20 cellular contexts compared by ENCODE assay signal in genomic region chr16:17403859-17404545, GRCh38.
DNase-seq lines count a peak whose midpoint lies in the region; ATAC-seq and TF ChIP-seq lines count a peak whose summit lies in the region.
"Had no signal": no experiment of that assay in that cellular context is flagged by ENCODE, and none has a peak within 500 bp of the region (broad histone marks: within the 10 kb centered on the region; RNA-seq: fewer than 3 reads in every experiment).

No MANE protein-coding gene starts in this region.

- H3K27ac Mint-ChIP-seq in stimulated activated naive CD8-positive, alpha-beta T cell treated with anti-CD3 and anti-CD28 coated beads, Interleukin-15, amount 100 ng/mL, for 72 hours, result peak overlapping the region in 1 of 2 donors; percentile 19
- H3K27ac Mint-ChIP-seq: activated naive CD8-positive, alpha-beta T cell treated with anti-CD3 and anti-CD28 coated beads, Interleukin-2, amount 50 U/mL, for 24 hours; T-helper 1 cell treated with Interleukin-12 subunit alpha and Interleukin-12 subunit beta and Interleukin-4 antibody, amounts not matched to agents 30 μg/mL and 1 μg/mL, for 36 hours had no signal

- no peaks in the 10 kb centered on the region for H3K36me3 ChIP-seq in adrenal gland (replicated peaks in 1 of 2)
- H3K36me3 ChIP-seq in tibial nerve, result no peaks in the 10 kb centered on the region
- H3K36me3 ChIP-seq: colonic mucosa, thyroid gland had no signal

- DNase-seq in cardiac septum (ENCODE audit: low spot score) (peak; percentile 47), Right ventricle myocardium superior (no peak), adrenal gland (no peak), tibial nerve (ENCODE audit: low spot score in 2 of 2) (no peak), omental fat pad (ENCODE audit: low spot score) (no peak), HEK293T (ENCODE audit: extremely low spot score) (no peak)
- DNase-seq in stimulated activated naive CD8-positive, alpha-beta T cell treated with anti-CD3 and anti-CD28 coated beads, Interleukin-15, amount 100 ng/mL, for 72 hours, result no peak
- DNase-seq: activated naive CD8-positive, alpha-beta T cell treated with anti-CD3 and anti-CD28 coated beads, Interleukin-2, amount 50 U/mL, for 24 hours; activated T-cell treated with anti-CD3 and anti-CD28 coated beads for 4 hours; Calu3; colonic mucosa; NCI-H2081; NCI-H748 treated with DMSO at 0.1 percent for 48 hours; thyroid gland had no signal

- no peaks in the 10 kb centered on the region for H3K27me3 Mint-ChIP-seq in stimulated activated naive CD8-positive, alpha-beta T cell treated with anti-CD3 and anti-CD28 coated beads, Interleukin-15, amount 100 ng/mL, for 72 hours
- H3K27me3 Mint-ChIP-seq: activated naive CD8-positive, alpha-beta T cell treated with anti-CD3 and anti-CD28 coated beads, Interleukin-2, amount 50 U/mL, for 24 hours had no signal

- H3K27ac ChIP-seq in adrenal gland (peak overlapping the region in 4 of 5 donors; percentile 85 to 97 (median 95)), layer of hippocampus (ENCODE audit: low read depth, low read length) (peak overlapping the region; percentile 96), tibial nerve (peak overlapping the region; percentile 71 to 93 (median 84))
- H3K27ac ChIP-seq: colonic mucosa, RWPE1 had no signal

- POLR2A ChIA-PET in HEK293T (lab: Yijun Ruan, JAX), result no interaction called here

- H3K27me3 ChIP-seq in adrenal gland, result no peaks in the 10 kb centered on the region
- no peaks in the 10 kb centered on the region for H3K27me3 ChIP-seq in layer of hippocampus (ENCODE audit: control insufficient read depth, insufficient read depth, low read length)
- no peaks in the 10 kb centered on the region for H3K27me3 ChIP-seq in tibial nerve
- H3K27me3 ChIP-seq: colonic mucosa, thyroid gland had no signal

- TF ChIP-seq CTCF in adrenal gland (IDR thresholded peaks at IDR 0.05) (no peak), tibial nerve (IDR thresholded peaks at IDR 0.05) (no peak), omental fat pad (IDR thresholded peaks at IDR 0.05) (no peak)

- ATAC-seq in Right ventricle myocardium superior (ENCODE audit: poor library complexity), result no peak
- no peak for ATAC-seq in omental fat pad (ENCODE audit: low FRiP score)
- no peak for ATAC-seq in stimulated activated naive CD8-positive, alpha-beta T cell treated with anti-CD3 and anti-CD28 coated beads, Interleukin-15, amount 100 ng/mL, for 72 hours
- ATAC-seq: activated CD4-positive, CD25-positive, alpha-beta regulatory T cell treated with anti-CD3 and anti-CD28 coated beads, Interleukin-2, amount 50 U/mL, for 24 hours; activated naive CD8-positive, alpha-beta T cell treated with anti-CD3 and anti-CD28 coated beads, Interleukin-2, amount 50 U/mL, for 24 hours; esophagus mucosa; left colon had no signal

- peaks cover 12 to 22% of the 10 kb centered on the region in 2 donors for H3K4me1 ChIP-seq in adrenal gland (replicated peaks in 1 of 2)
- peaks cover 0 to 57% (median 30%) of the 10 kb centered on the region in 4 donors for H3K4me1 ChIP-seq in tibial nerve
- H3K4me1 ChIP-seq: colonic mucosa had no signal

- peaks cover 26% of the 10 kb centered on the region for H3K4me1 Mint-ChIP-seq in stimulated activated naive CD8-positive, alpha-beta T cell treated with anti-CD3 and anti-CD28 coated beads, Interleukin-15, amount 100 ng/mL, for 72 hours

- H3K9me3 ChIP-seq in adrenal gland (replicated peaks in 1 of 3) (no peaks in the 10 kb centered on the region), tibial nerve (no peaks in the 10 kb centered on the region)
- H3K9me3 ChIP-seq: colonic mucosa, thyroid gland had no signal

- H3K9me3 Mint-ChIP-seq in stimulated activated naive CD8-positive, alpha-beta T cell treated with anti-CD3 and anti-CD28 coated beads, Interleukin-15, amount 100 ng/mL, for 72 hours, result peaks cover 0 to 7% of the 10 kb centered on the region in 2 donors
- H3K9me3 Mint-ChIP-seq: activated naive CD8-positive, alpha-beta T cell treated with anti-CD3 and anti-CD28 coated beads, Interleukin-2, amount 50 U/mL, for 24 hours; T-helper 1 cell treated with Interleukin-12 subunit alpha and Interleukin-12 subunit beta and Interleukin-4 antibody, amounts not matched to agents 30 μg/mL and 1 μg/mL, for 36 hours had no signal

- no peak overlapping the region for H3K4me3 Mint-ChIP-seq in stimulated activated naive CD8-positive, alpha-beta T cell treated with anti-CD3 and anti-CD28 coated beads, Interleukin-15, amount 100 ng/mL, for 72 hours
- H3K4me3 Mint-ChIP-seq: activated naive CD8-positive, alpha-beta T cell treated with anti-CD3 and anti-CD28 coated beads, Interleukin-2, amount 50 U/mL, for 24 hours; T-helper 1 cell treated with Interleukin-12 subunit alpha and Interleukin-12 subunit beta and Interleukin-4 antibody, amounts not matched to agents 30 μg/mL and 1 μg/mL, for 36 hours had no signal

- WGBS in adrenal gland, 4 donors, result 90 to 94% (median 92%) methylated on average over 7 to 9 of the region's 9 CpGs
- 71 to 76% methylated on average over 8 to 9 of the region's 9 CpGs for WGBS in tibial nerve, 2 donors

- TF ChIP-seq EP300 in tibial nerve (IDR thresholded peaks at IDR 0.05), result no peak

- CTCF ChIA-PET in HEK293T (lab: Yijun Ruan, JAX), result no interaction called here

- H3K4me3 ChIP-seq in adrenal gland, result no peak overlapping the region
- no peak overlapping the region for H3K4me3 ChIP-seq in tibial nerve
- H3K4me3 ChIP-seq: colonic mucosa, thyroid gland had no signal

- TF ChIP-seq POLR2A in adrenal gland (IDR thresholded peaks at IDR 0.05) (no peak), tibial nerve (IDR thresholded peaks at IDR 0.05) (no peak)

- intact Hi-C loops in cardiac septum (cut with DNase I), result no loop called here
- intact Hi-C loops in Right ventricle myocardium superior (cut with DNase I), result no loop called here
- intact Hi-C loops in adrenal gland (cut with DNase I), result no loop called here

TF ChIP-seq in HEK293T, 16 proteins besides CTCF, POLR2A, EP300 and RAD21:
- no peak for TF ChIP-seq BHLHE40 (IDR thresholded peaks at IDR 0.05; ENCODE audit: borderline replicate concordance)
- TF ChIP-seq ELF4 (IDR thresholded peaks at IDR 0.05), result no peak
- TF ChIP-seq FOXK2 (IDR thresholded peaks at IDR 0.05), result no peak
- TF ChIP-seq HDGF (IDR thresholded peaks at IDR 0.05; ENCODE audit: borderline replicate concordance), result no peak
- TF ChIP-seq SP1 (IDR thresholded peaks at IDR 0.05), result no peak
- no peak for TF ChIP-seq SUZ12 (IDR thresholded peaks at IDR 0.05)
- TF ChIP-seq TARDBP (IDR thresholded peaks at IDR 0.05), result no peak
- no peak for TF ChIP-seq NFRKB (IDR thresholded peaks at IDR 0.05)
- no peak for TF ChIP-seq FOXA1 (IDR thresholded peaks at IDR 0.05)
- no peak for TF ChIP-seq LEF1 (IDR thresholded peaks at IDR 0.05; ENCODE audit: borderline replicate concordance)
- no peak for TF ChIP-seq PKNOX1 (IDR thresholded peaks at IDR 0.05)
- TF ChIP-seq ZNF384 (IDR thresholded peaks at IDR 0.05), result no peak
- TF ChIP-seq ARNT (IDR thresholded peaks at IDR 0.05), result no peak
- no peak for TF ChIP-seq FOXM1 (IDR thresholded peaks at IDR 0.05; ENCODE audit: borderline replicate concordance)
- TF ChIP-seq CTBP1 (IDR thresholded peaks at IDR 0.05; ENCODE audit: borderline replicate concordance), result no peak
TF ChIP-seq in HEK293T: peak in this region for 0.
